1 cellular context compared by ENCODE assay signal in genomic region chr2:241649414-241649813, GRCh38.
TF ChIP-seq lines count a peak whose summit lies in the region.

No MANE protein-coding gene starts in this region.

TF ChIP-seq in WTC11, 78 proteins besides CTCF, POLR2A, EP300 and RAD21:
- TF ChIP-seq HMGXB4 (CRISPR knock-in tag; IDR thresholded peaks at IDR 0.05) (no peak), ZBTB21 (CRISPR knock-in tag; IDR thresholded peaks at IDR 0.05; ENCODE audit: borderline replicate concordance) (no peak), MLX (CRISPR knock-in tag; IDR thresholded peaks at IDR 0.05) (no peak), ZNF138 (CRISPR knock-in tag; conservative IDR thresholded peaks at IDR 0.05) (no peak), PREB (CRISPR knock-in tag; IDR thresholded peaks at IDR 0.05; ENCODE audit: borderline replicate concordance) (no peak), ZNF121 (CRISPR knock-in tag; IDR thresholded peaks at IDR 0.05) (no peak), E2F4 (CRISPR knock-in tag; IDR thresholded peaks at IDR 0.05; ENCODE audit: borderline replicate concordance, low read depth) (no peak)
